23 cellular contexts compared by ENCODE assay signal in the genomic region with DNA sequence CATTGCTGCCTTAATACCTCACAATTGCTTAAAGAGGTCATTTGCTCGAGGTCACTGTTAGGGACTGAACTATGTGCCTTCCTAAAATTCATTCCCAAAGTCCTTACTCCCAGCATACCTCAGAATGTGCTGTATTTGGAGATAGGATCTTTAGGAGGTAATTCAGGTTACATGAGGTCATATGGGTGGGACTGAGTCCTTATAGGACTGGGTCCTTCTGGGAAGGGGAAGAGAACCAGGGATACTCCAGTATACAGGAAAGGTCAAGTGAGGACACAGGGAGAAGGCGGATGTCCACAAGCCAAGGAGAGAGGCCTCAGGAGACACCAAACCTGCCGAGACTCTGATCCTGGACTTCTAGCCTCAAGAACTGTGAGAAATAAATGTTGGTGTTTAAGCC.
A peak's percentile ranks its signal among the peaks of the same experiment; 100 is the strongest.
DNase-seq lines count a peak whose midpoint lies in the region; ATAC-seq and TF ChIP-seq lines count a peak whose summit lies in the region.
"Had no signal": no experiment of that assay in that cellular context is flagged by ENCODE, and none has a peak within 500 bp of the region (broad histone marks: within the 10 kb centered on the region; RNA-seq: fewer than 3 reads in every experiment).

No MANE protein-coding gene starts in this region.

- H3K27ac ChIP-seq in mesendoderm (ENCODE audit: low read depth, low read length) (no peak overlapping the region), thoracic aorta (peak overlapping the region; percentile 63), PC-3 (ENCODE audit: low read length) (no peak overlapping the region)
- H3K27ac ChIP-seq: testis had no signal

- peak overlapping the region; percentile 15 for H3K9ac ChIP-seq in adipocyte (ENCODE audit: low read length)
- no peak overlapping the region for H3K9ac ChIP-seq in mesendoderm (ENCODE audit: low read length)
- no peak overlapping the region for H3K9ac ChIP-seq in PC-3 (ENCODE audit: low read length)

- H3K4me1 ChIP-seq in adipocyte (ENCODE audit: control insufficient read depth, insufficient read depth, low read length) (peaks cover 50% of the 10 kb centered on the region), mesendoderm (ENCODE audit: control insufficient read depth, low read depth, low read length) (peaks cover 2% of the 10 kb centered on the region), thoracic aorta (ENCODE audit: control insufficient read depth in 1 of 2, low read depth in 2 of 2) (peaks cover 14 to 69% of the 10 kb centered on the region in 2 donors), PC-3 (ENCODE audit: insufficient read depth, low read length) (peaks cover 5% of the 10 kb centered on the region; the same call in 1 of the 2 replicates)

- WGBS in mesendoderm (ENCODE audit: extremely low coverage, insufficient coverage, low lambda C conversion rate), result no CpG with 5 or more reads among the region's 3 CpGs

- no peak for DNase-seq in HFFc6
- no peak for DNase-seq in adipocyte (ENCODE audit: low read depth)
- peak; percentile 65 for DNase-seq in mesendoderm
- no peak for DNase-seq in thoracic aorta (ENCODE audit: low spot score)
- no peak for DNase-seq in activated CD4-positive, CD25-positive, alpha-beta regulatory T cell treated with anti-CD3 and anti-CD28 coated beads, Interleukin-2, amount 50 U/mL, for 72 hours
- no peak for DNase-seq in PC-3
- DNase-seq: activated CD4-positive, alpha-beta T cell treated with anti-CD3 and anti-CD28 coated beads for 36 hours; activated CD8-positive, alpha-beta memory T cell treated with anti-CD3 and anti-CD28 coated beads, Interleukin-2, amount 10 ng/mL, durations not matched to agents 7 days and 5 days; cerebellar nuclear complex; DMS53; effector CD4-positive, alpha-beta T cell; naive thymus-derived CD4-positive, alpha-beta T cell; NCI-H1105; NCI-H2029; NCI-H748 treated with DMSO at 0.1 percent for 48 hours; SIG-M5; stimulated activated CD4-positive, alpha-beta T cell treated with anti-CD3 and anti-CD28 coated beads, Interleukin-1b, Interleukin-23, amount 100 ng/mL, for 48 hours; T-helper 1 cell; testis had no signal

- H3K36me3 Mint-ChIP-seq in HFFc6 (ENCODE audit: low read depth), result peaks cover 53% of the 10 kb centered on the region
- H3K36me3 Mint-ChIP-seq: activated CD8-positive, alpha-beta memory T cell treated with anti-CD3 and anti-CD28 coated beads, Interleukin-2, amount 10 ng/mL, durations not matched to agents 7 days and 5 days; stimulated activated memory B cell treated with anti-CD40 and anti-IgM and Interleukin-4, amounts not matched to agents 10 μg/mL and 1 μg/mL and 100 μg/mL, for 72 hours had no signal

- no peak overlapping the region for H2AK5ac ChIP-seq in mesendoderm (ENCODE audit: low read length)

- no peaks in the 10 kb centered on the region; the same call in 1 of the 2 replicates for H3K27me3 Mint-ChIP-seq in HFFc6 (ENCODE audit: insufficient read depth)
- H3K27me3 Mint-ChIP-seq: activated CD4-positive, alpha-beta T cell treated with anti-CD3 and anti-CD28 coated beads for 36 hours had no signal

- CTCF ChIA-PET in PC-3 (lab: Charles Lee), result no interaction called here

- no peaks in the 10 kb centered on the region for H3K79me2 ChIP-seq in mesendoderm (ENCODE audit: control insufficient read depth, insufficient read depth, low read length)
- H3K79me2 ChIP-seq in PC-3 (ENCODE audit: low read length), result no peaks in the 10 kb centered on the region

- no peak overlapping the region for H2AFZ ChIP-seq in PC-3 (ENCODE audit: low read length)
- H2AFZ ChIP-seq: GM23338 had no signal

- no peak overlapping the region for H3K23ac ChIP-seq in mesendoderm (ENCODE audit: low read length)

- H2BK5ac ChIP-seq in mesendoderm (ENCODE audit: low read length), result no peak overlapping the region

- no peaks in the 10 kb centered on the region for H3K9me2 ChIP-seq in PC-3 (replicated peaks; ENCODE audit: low read length)

- peak overlapping the region; percentile 44; the same call in 1 of the 2 replicates for H3K4me3 Mint-ChIP-seq in HFFc6
- H3K4me3 Mint-ChIP-seq: activated CD4-positive, alpha-beta T cell treated with anti-CD3 and anti-CD28 coated beads for 36 hours; activated CD8-positive, alpha-beta memory T cell treated with anti-CD3 and anti-CD28 coated beads, Interleukin-2, amount 10 ng/mL, durations not matched to agents 7 days and 5 days; GM23338; naive thymus-derived CD4-positive, alpha-beta T cell; stimulated activated memory B cell treated with anti-CD40 and anti-IgM and Interleukin-4, amounts not matched to agents 10 μg/mL and 1 μg/mL and 100 μg/mL, for 72 hours had no signal

- H3K9me3 Mint-ChIP-seq in HFFc6, result no peaks in the 10 kb centered on the region; the same call in 1 of the 2 replicates
- H3K9me3 Mint-ChIP-seq: activated naive CD4-positive, alpha-beta T cell treated with anti-CD3 and anti-CD28 coated beads, Interleukin-2, amount 50 U/mL, for 72 hours; stimulated activated memory B cell treated with anti-CD40 and anti-IgM and Interleukin-4, amounts not matched to agents 10 μg/mL and 1 μg/mL and 100 μg/mL, for 72 hours had no signal

- no peak overlapping the region for H3K4ac ChIP-seq in mesendoderm (ENCODE audit: low read depth, low read length)

- H3K79me1 ChIP-seq in mesendoderm (ENCODE audit: low read length), result peaks cover 2% of the 10 kb centered on the region

- H2BK15ac ChIP-seq in mesendoderm (replicated peaks; ENCODE audit: low read depth), result no peak overlapping the region

- H4K5ac ChIP-seq in mesendoderm (ENCODE audit: low read length), result no peak overlapping the region

- no peaks in the 10 kb centered on the region for H4K20me1 ChIP-seq in PC-3 (ENCODE audit: low read length)

- H3K36me3 ChIP-seq in adipocyte (ENCODE audit: control insufficient read depth, insufficient read depth, low read length, severe bottlenecking) (peaks cover 6% of the 10 kb centered on the region), mesendoderm (ENCODE audit: control insufficient read depth, insufficient read depth, low read length) (no peaks in the 10 kb centered on the region), thoracic aorta (no peaks in the 10 kb centered on the region), PC-3 (ENCODE audit: low read depth, low read length) (no peaks in the 10 kb centered on the region)

- H3K56ac ChIP-seq in mesendoderm (ENCODE audit: low read length), result peak overlapping the region; percentile 25

- no TSS peak for BruUV-seq in PC-3 (replicated peaks; lab: Mats Ljungman, UMichigan)

- H2BK120ac ChIP-seq in mesendoderm (ENCODE audit: low read depth, low read length), result no peak overlapping the region

- H3K18ac ChIP-seq in mesendoderm (ENCODE audit: low read length), result no peak overlapping the region

- H4K8ac ChIP-seq in mesendoderm (ENCODE audit: low read depth, low read length), result no peak overlapping the region

- TF ChIP-seq CTCF in HFFc6 (IDR thresholded peaks at IDR 0.05) (no peak), thoracic aorta (IDR thresholded peaks at IDR 0.05) (no peak), PC-3 (conservative IDR thresholded peaks at IDR 0.05; ENCODE audit: low read depth, low read length) (no peak)

- H3K4me2 ChIP-seq in mesendoderm (ENCODE audit: low read length), result no peak overlapping the region
- no peak overlapping the region for H3K4me2 ChIP-seq in PC-3 (ENCODE audit: low read length)
- H3K4me2 ChIP-seq: GM23338 had no signal

- POLR2A ChIA-PET in PC-3 (lab: Charles Lee; ENCODE audit: unreplicated experiment), result no interaction called here

- no peaks in the 10 kb centered on the region for H3F3A ChIP-seq in PC-3 (ENCODE audit: low read length, unreplicated experiment)

- no peak overlapping the region for H3K4me3 ChIP-seq in adipocyte (ENCODE audit: low read length)
- no peak overlapping the region for H3K4me3 ChIP-seq in mesendoderm (ENCODE audit: low read length)
- H3K4me3 ChIP-seq in thoracic aorta, result no peak overlapping the region
- H3K4me3 ChIP-seq in PC-3 (ENCODE audit: low read length), result no peak overlapping the region
- H3K4me3 ChIP-seq: GM23338, testis had no signal

- H3K4me1 Mint-ChIP-seq in HFFc6 (ENCODE audit: low read depth), result peaks cover 85% of the 10 kb centered on the region
- H3K4me1 Mint-ChIP-seq: activated CD4-positive, alpha-beta T cell treated with anti-CD3 and anti-CD28 coated beads for 36 hours; activated CD8-positive, alpha-beta memory T cell treated with anti-CD3 and anti-CD28 coated beads, Interleukin-2, amount 10 ng/mL, durations not matched to agents 7 days and 5 days; naive thymus-derived CD4-positive, alpha-beta T cell had no signal

- ATAC-seq in thoracic aorta (ENCODE audit: insufficient number of reproducible peaks, low FRiP score, low read depth) (no peak), HG03025 (IDR thresholded peaks at IDR 0.05; ENCODE audit: low FRiP score, unreplicated experiment) (no peak), PC-3 (no peak)
- ATAC-seq: activated CD4-positive, alpha-beta T cell treated with anti-CD3 and anti-CD28 coated beads for 36 hours; activated CD8-positive, alpha-beta memory T cell treated with anti-CD3 and anti-CD28 coated beads, Interleukin-2, amount 10 ng/mL, durations not matched to agents 7 days and 5 days; activated naive CD4-positive, alpha-beta T cell treated with anti-CD3 and anti-CD28 coated beads, Interleukin-2, amount 50 U/mL, for 72 hours; GM23338; naive thymus-derived CD4-positive, alpha-beta T cell; stimulated activated memory B cell treated with anti-CD40 and anti-IgM and Interleukin-4, amounts not matched to agents 10 μg/mL and 1 μg/mL and 100 μg/mL, for 72 hours had no signal

- peak overlapping the region; percentile 93 for H3K27ac Mint-ChIP-seq in HFFc6
- H3K27ac Mint-ChIP-seq: activated CD4-positive, alpha-beta T cell treated with anti-CD3 and anti-CD28 coated beads for 36 hours; activated CD8-positive, alpha-beta memory T cell treated with anti-CD3 and anti-CD28 coated beads, Interleukin-2, amount 10 ng/mL, durations not matched to agents 7 days and 5 days; activated naive CD4-positive, alpha-beta T cell treated with anti-CD3 and anti-CD28 coated beads, Interleukin-2, amount 50 U/mL, for 72 hours; GM23338; naive thymus-derived CD4-positive, alpha-beta T cell; stimulated activated memory B cell treated with anti-CD40 and anti-IgM and Interleukin-4, amounts not matched to agents 10 μg/mL and 1 μg/mL and 100 μg/mL, for 72 hours had no signal

- no peaks in the 10 kb centered on the region for H3K9me3 ChIP-seq in adipocyte (ENCODE audit: control insufficient read depth, low read length)
- no peaks in the 10 kb centered on the region for H3K9me3 ChIP-seq in thoracic aorta
- H3K9me3 ChIP-seq in PC-3 (ENCODE audit: low read length), result no peaks in the 10 kb centered on the region
- H3K9me3 ChIP-seq: testis had no signal

- intact Hi-C loops in PC-3 (cut with micrococcal nuclease), result no loop called here

- H3K27me3 ChIP-seq in adipocyte (replicated peaks; ENCODE audit: control insufficient read depth, insufficient read depth, low read length) (no peaks in the 10 kb centered on the region), mesendoderm (ENCODE audit: insufficient read depth, low read length, poor library complexity) (no peaks in the 10 kb centered on the region), thoracic aorta (replicated peaks; ENCODE audit: insufficient read depth) (no peaks in the 10 kb centered on the region), PC-3 (ENCODE audit: low read length) (no peaks in the 10 kb centered on the region)
- H3K27me3 ChIP-seq: testis had no signal

Comparison
In these comparisons a context has a peak if more than half of its experiments do, and no peak if none do; other contexts are left out.
1. H3K27ac ChIP-seq: peak in thoracic aorta (2 of 2); none in mesendoderm (single experiment) and PC-3 (single experiment).